In the genomic region with DNA sequence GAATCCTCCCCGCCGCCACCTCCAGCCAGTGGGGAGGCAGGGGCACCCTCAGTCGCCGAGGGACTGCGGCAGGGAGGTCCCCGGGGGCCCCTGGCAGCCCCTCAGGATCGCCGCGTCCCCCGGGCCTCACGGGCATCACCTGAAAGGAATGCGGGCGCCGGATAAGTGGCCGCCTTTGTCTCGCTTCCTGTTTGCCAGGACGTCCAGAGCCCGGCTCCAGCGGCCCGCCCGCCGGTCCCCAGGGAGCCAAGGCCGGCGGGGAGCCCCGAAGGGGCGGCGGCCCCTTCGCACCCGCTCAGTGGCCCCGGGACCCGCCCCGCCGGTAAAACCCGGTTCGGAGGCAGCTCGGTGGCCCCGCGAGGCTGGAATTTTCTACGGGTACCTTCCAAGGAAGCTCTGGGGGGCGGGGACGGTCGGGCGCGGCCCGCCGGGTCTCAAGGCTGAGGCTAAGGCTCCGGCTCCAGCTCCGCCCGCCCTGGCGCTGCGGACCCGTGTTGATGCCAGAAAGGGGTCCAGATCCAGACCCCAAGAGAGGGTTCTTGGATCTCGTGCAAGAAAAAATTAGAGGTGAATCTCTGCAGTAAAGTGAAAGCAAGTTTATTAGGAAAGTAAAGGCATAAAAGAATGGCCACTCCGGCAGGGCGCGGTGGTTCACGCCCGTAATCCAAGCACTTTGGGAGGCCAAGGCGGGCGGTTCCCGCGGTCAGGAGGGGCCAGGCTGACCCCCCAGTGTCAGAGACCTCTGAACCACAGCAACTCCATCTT, we compare ENCODE assay signal across 9 cellular contexts. TPM values are rescaled to one million over a fixed set of nuclear protein-coding genes. Genes with fewer than 3 reads are reported as not detected.
A peak's percentile ranks its signal among the peaks of the same experiment; 100 is the strongest.
DNase-seq lines count a peak whose midpoint lies in the region; ATAC-seq and TF ChIP-seq lines count a peak whose summit lies in the region.
"Had no signal": no experiment of that assay in that cellular context is flagged by ENCODE, and none has a peak within 500 bp of the region (broad histone marks: within the 10 kb centered on the region; RNA-seq: fewer than 3 reads in every experiment).

No MANE protein-coding gene starts in this region.

- intact Hi-C loops in spleen (cut with DNase I; ENCODE audit: low total_unique reads): no loop called here

- H3K27ac ChIP-seq in GM23248 (no peak overlapping the region), coronary artery (peak overlapping the region; percentile 95 to 99), spleen (peak overlapping the region; percentile 55 to 92 (median 82))

- peaks cover 19 to 23% of the 10 kb centered on the region in 2 donors for H3K27me3 Mint-ChIP-seq in natural killer cell treated with Interleukin-12 subunit alpha and Interleukin-12 subunit beta and Interleukin-15 and Interleukin-18, amount 100 ng/mL, for 72 hours

- 20 to 25% methylated on average over 29 to 34 of the region's 62 CpGs for WGBS in GM23248 (ENCODE audit: low coverage in 1 of 2, low lambda C conversion rate in 2 of 2, missing lambda C conversion rate in 2 of 2), 2 experiments
- WGBS in spleen, 5 donors: 25 to 50% (median 29%) methylated on average over 23 to 62 of the region's 62 CpGs

- TF ChIP-seq CTCF in coronary artery (IDR thresholded peaks at IDR 0.05) (no peak), spleen (IDR thresholded peaks at IDR 0.05 in 8 of 11, conservative IDR thresholded peaks at IDR 0.05 in 3 of 11) (no peak)

- H3K36me3 ChIP-seq in GM23248 (ENCODE audit: low read depth): no peaks in the 10 kb centered on the region
- H3K36me3 ChIP-seq in spleen: peaks cover 0 to 37% (median 15%) of the 10 kb centered on the region in 6 donors

- H4K20me1 ChIP-seq in GM23248 (ENCODE audit: insufficient read depth): no peaks in the 10 kb centered on the region

- H3K4me1 ChIP-seq in GM23248 (ENCODE audit: insufficient read depth): peaks cover 6% of the 10 kb centered on the region; the same call in 1 of the 2 replicates
- H3K4me1 ChIP-seq in spleen: peaks cover 19 to 65% (median 51%) of the 10 kb centered on the region in 6 donors

- in situ Hi-C loops in GM23248 (cut with MboI): no loop called here

- no peaks in the 10 kb centered on the region for H3K79me2 ChIP-seq in GM23248 (ENCODE audit: insufficient read depth)

- peak overlapping the region; percentile 86 for H2AFZ ChIP-seq in GM23248

- peak overlapping the region; percentile 67 for H3K4me2 ChIP-seq in GM23248 (ENCODE audit: unreplicated experiment)

- H3K9me3 Mint-ChIP-seq in natural killer cell treated with Interleukin-12 subunit alpha and Interleukin-12 subunit beta and Interleukin-15 and Interleukin-18, amount 100 ng/mL, for 72 hours: no peaks in the 10 kb centered on the region

- no peak for TF ChIP-seq POLR2A in spleen (IDR thresholded peaks at IDR 0.05)

- peaks cover 0 to 5% of the 10 kb centered on the region in 2 donors for H3K4me1 Mint-ChIP-seq in natural killer cell treated with Interleukin-12 subunit alpha and Interleukin-12 subunit beta and Interleukin-15 and Interleukin-18, amount 100 ng/mL, for 72 hours (ENCODE audit: low read depth in 2 of 2)

- no peak for ATAC-seq in natural killer cell treated with Interleukin-12 subunit alpha and Interleukin-12 subunit beta and Interleukin-15 and Interleukin-18, amount 100 ng/mL, for 72 hours
- ATAC-seq in GM18861 (IDR thresholded peaks at IDR 0.05; ENCODE audit: unreplicated experiment) (no peak), HG03095 (IDR thresholded peaks at IDR 0.05; ENCODE audit: unreplicated experiment) (no peak), GM18868 (IDR thresholded peaks at IDR 0.05; ENCODE audit: unreplicated experiment) (no peak)

- H3K27me3 ChIP-seq in GM23248 (replicated peaks; ENCODE audit: insufficient read depth) (no peaks in the 10 kb centered on the region), spleen (replicated peaks in 1 of 7) (peaks cover 0 to 29% (median 6%) of the 10 kb centered on the region in 7 donors)

- H3K9me3 ChIP-seq in GM23248 (ENCODE audit: low read depth) (no peaks in the 10 kb centered on the region), spleen (no peaks in the 10 kb centered on the region)

- H3K4me3 Mint-ChIP-seq in natural killer cell treated with Interleukin-12 subunit alpha and Interleukin-12 subunit beta and Interleukin-15 and Interleukin-18, amount 100 ng/mL, for 72 hours: no peak overlapping the region

- H3K36me3 Mint-ChIP-seq in natural killer cell treated with Interleukin-12 subunit alpha and Interleukin-12 subunit beta and Interleukin-15 and Interleukin-18, amount 100 ng/mL, for 72 hours: no peaks in the 10 kb centered on the region

- H3K9ac ChIP-seq in GM23248: peak overlapping the region; percentile 74

- H3K4me3 ChIP-seq in GM23248 (peak overlapping the region; percentile 61), coronary artery (peak overlapping the region; percentile 63), spleen (peak overlapping the region in 6 of 8 donors; percentile 7 to 52 (median 16))

- H3F3A ChIP-seq in GM23248 (ENCODE audit: insufficient read depth): no peaks in the 10 kb centered on the region

- peak; percentile 70 for DNase-seq in GM23248
- peak; percentile 85 for DNase-seq in coronary artery (ENCODE audit: low spot score)
- DNase-seq in kidney tubule cell (ENCODE audit: low spot score): peak; percentile 60
- DNase-seq in spleen: no peak
- no peak for DNase-seq in natural killer cell treated with Interleukin-12 subunit alpha and Interleukin-12 subunit beta and Interleukin-15 and Interleukin-18, amount 100 ng/mL, for 72 hours (ENCODE audit: low spot score)
- DNase-seq: NCI-H187 treated with DMSO at 0.1 percent for 48 hours had no signal

- no peaks in the 10 kb centered on the region for H3K9me2 ChIP-seq in GM23248 (ENCODE audit: insufficient read depth)

- no peak overlapping the region for H3K27ac Mint-ChIP-seq in natural killer cell treated with Interleukin-12 subunit alpha and Interleukin-12 subunit beta and Interleukin-15 and Interleukin-18, amount 100 ng/mL, for 72 hours

RNA-seq across cellular contexts. Expression of a gene that starts 12.6 kb away (rescaled TPM):
- total RNA-seq in GM23248 (2014; rRNA removed; shearing (Covaris generic)): 3.5 and 4.7 TPM in 2 replicates
- polyA plus RNA-seq in GM23248 (2016; fragmentation: Nextera tagmentation; extraction: Ambion mirVana): 1.1 and 1.4 TPM in 2 replicates
- 100 to 1,000 TPM; 124 to 393 (median 243) TPM for total RNA-seq in spleen
- polyA plus RNA-seq in spleen: 10 to 100 TPM; 18.5 to 98.9 (median 38.0) TPM
- total RNA-seq in natural killer cell treated with Interleukin-12 subunit alpha and Interleukin-12 subunit beta and Interleukin-15 and Interleukin-18, amount 100 ng/mL, for 72 hours: not detected

RNA-seq across cellular contexts. Expression of a gene that starts 28.6 kb away (rescaled TPM):
- not detected in 2 replicates for total RNA-seq in GM23248 (2014; rRNA removed; shearing (Covaris generic))
- polyA plus RNA-seq in GM23248 (2016; fragmentation: Nextera tagmentation; extraction: Ambion mirVana) (not detected in 2 replicates), spleen (under 1 TPM in 1 of 3 donors, not detected in 2; 0.06 TPM)
- total RNA-seq in spleen: not detected
- not detected for total RNA-seq in natural killer cell treated with Interleukin-12 subunit alpha and Interleukin-12 subunit beta and Interleukin-15 and Interleukin-18, amount 100 ng/mL, for 72 hours

RNA-seq across cellular contexts. Expression of a gene that starts 55.7 kb away (rescaled TPM):
- 97.5 and 131 TPM in 2 replicates for total RNA-seq in GM23248 (2014; rRNA removed; shearing (Covaris generic))
- polyA plus RNA-seq in GM23248 (2016; fragmentation: Nextera tagmentation; extraction: Ambion mirVana) (71.3 and 77.8 TPM in 2 replicates), spleen (10 to 100 TPM; 46.5 to 70.4 (median 60.8) TPM)
- total RNA-seq in spleen: 10 to 100 TPM; 48.2 to 73.4 (median 54.5) TPM
- 10 to 100 TPM; 45.5 to 55.9 TPM for total RNA-seq in natural killer cell treated with Interleukin-12 subunit alpha and Interleukin-12 subunit beta and Interleukin-15 and Interleukin-18, amount 100 ng/mL, for 72 hours

Comparison
In these comparisons a context has a peak if more than half of its experiments do, and no peak if none do; other contexts are left out.
1. DNase-seq: peak in GM23248 (single experiment), coronary artery (single experiment) and kidney tubule cell (single experiment); none in spleen (single experiment) and natural killer cell treated with Interleukin-12 subunit alpha and Interleukin-12 subunit beta and Interleukin-15 and Interleukin-18, amount 100 ng/mL, for 72 hours (single experiment).
2. RNA of a gene that starts 12.6 kb away (total RNA-seq): 124 to 393 TPM in spleen; 3.5 to 4.7 TPM in GM23248 and not detected in natural killer cell treated with Interleukin-12 subunit alpha and Interleukin-12 subunit beta and Interleukin-15 and Interleukin-18, amount 100 ng/mL, for 72 hours; every median in the first group is over 10 times any median in the second.
3. Peak in every context shown above with its lines, with median percentiles within 50 percentile points of each other: H3K4me3 ChIP-seq.